Comparison of ENCODE assay signal across 9 cellular contexts in genomic region chr1:10530756-10531155, GRCh38. TPM values are rescaled to one million over a fixed set of nuclear protein-coding genes. Genes with fewer than 3 reads are reported as not detected.
DNase-seq lines count a peak whose midpoint lies in the region; ATAC-seq and TF ChIP-seq lines count a peak whose summit lies in the region.
"Had no signal": no experiment of that assay in that cellular context is flagged by ENCODE, and none has a peak within 500 bp of the region (broad histone marks: within the 10 kb centered on the region; RNA-seq: fewer than 3 reads in every experiment).

No MANE protein-coding gene starts in this region.

- H3K27me3 ChIP-seq in A673 (replicated peaks; ENCODE audit: insufficient read depth, low read depth, low read length, poor library complexity) (no peaks in the 10 kb centered on the region), Panc1 (ENCODE audit: control insufficient read depth, insufficient read depth, low read length) (no peaks in the 10 kb centered on the region), endodermal cell (ENCODE audit: control insufficient read depth, insufficient read depth, low read length, poor library complexity, severe bottlenecking) (no peaks in the 10 kb centered on the region), suprapubic skin (no peaks in the 10 kb centered on the region)

- peak overlapping the region; percentile 25 for H3K27ac Mint-ChIP-seq in endodermal cell

- H3K9me3 Mint-ChIP-seq in endodermal cell, result no peaks in the 10 kb centered on the region

- in situ Hi-C loops in Panc1 (cut with HindIII; ENCODE audit: low pct_unique_long_range_greater_than_20kb, low sequenced_read_pairs), result no loop called here

- peaks cover 37% of the 10 kb centered on the region for H3K4me1 ChIP-seq in A673 (ENCODE audit: insufficient read depth, low read length, poor library complexity, severe bottlenecking)
- peaks cover 54% of the 10 kb centered on the region for H3K4me1 ChIP-seq in Panc1 (ENCODE audit: control insufficient read depth, insufficient read depth, low read length)
- peaks cover 19% of the 10 kb centered on the region for H3K4me1 ChIP-seq in endodermal cell (ENCODE audit: control insufficient read depth, insufficient read depth, low read length)
- peaks cover 26% of the 10 kb centered on the region for H3K4me1 ChIP-seq in suprapubic skin

- peak overlapping the region; percentile 14 for H3K4me3 Mint-ChIP-seq in endodermal cell

- BruUV-seq in A673 (replicated peaks; lab: Mats Ljungman, UMichigan) (no TSS peak), Panc1 (replicated peaks; lab: Mats Ljungman, UMichigan) (no TSS peak)

- WGBS in endodermal cell (ENCODE audit: insufficient coverage in 1 of 2, insufficient read length in 1 of 2), 2 experiments, result 40 to 52% methylated on average over 4 to 7 of the region's 7 CpGs
- 86% methylated on average over 7 of the region's 7 CpGs for WGBS in suprapubic skin

- CTCF ChIA-PET in A673 (lab: Charles Lee) (no interaction called here), Panc1 (lab: Charles Lee) (no interaction called here)

- DNase-seq in A673 (ENCODE audit: low spot score) (no peak), Panc1 (ENCODE audit: low read depth, low spot score) (no peak), endodermal cell (no peak), myocyte (ENCODE audit: low read depth) (peak; percentile 57), middle frontal gyrus (ENCODE audit: extremely low spot score, low spot score) (no peak), suprapubic skin (ENCODE audit: low spot score in 2 of 2) (no peak), NCI-H187 treated with DMSO at 0.1 percent for 48 hours (lab: John Stamatoyannopoulos, UW) (no peak)
- no peak for DNase-seq in activated effector memory CD4-positive, alpha-beta T cell treated with Interleukin-2 at 50 U/mL for 16 hours
- DNase-seq: NCI-H2081 treated with DMSO at 0.1 percent for 48 hours had no signal

- no peak for TF ChIP-seq EP300 in suprapubic skin (IDR thresholded peaks at IDR 0.05)

- H3K36me3 Mint-ChIP-seq in endodermal cell (ENCODE audit: low read depth), result no peaks in the 10 kb centered on the region

- ATAC-seq in Panc1, result no peak

- peak overlapping the region; percentile 11 for H3K27ac ChIP-seq in A673 (ENCODE audit: low read depth, low read length, poor library complexity, severe bottlenecking)
- peak overlapping the region; percentile 92 for H3K27ac ChIP-seq in Panc1 (ENCODE audit: low read length)
- H3K27ac ChIP-seq in endodermal cell (ENCODE audit: low read depth, low read length), result no peak overlapping the region
- H3K27ac ChIP-seq in suprapubic skin, result no peak overlapping the region

- TF ChIP-seq CTCF in A673 (conservative IDR thresholded peaks at IDR 0.05; ENCODE audit: low read depth, low read length), result no peak
- no peak for TF ChIP-seq CTCF in Panc1 (IDR thresholded peaks at IDR 0.05)
- TF ChIP-seq CTCF in endodermal cell (conservative IDR thresholded peaks at IDR 0.05), result no peak
- no peak for TF ChIP-seq CTCF in suprapubic skin (IDR thresholded peaks at IDR 0.05)

- H3K36me3 ChIP-seq in A673 (ENCODE audit: insufficient read depth, low read length, poor library complexity, severe bottlenecking) (no peaks in the 10 kb centered on the region), Panc1 (ENCODE audit: control insufficient read depth, insufficient read depth, low read length) (no peaks in the 10 kb centered on the region), endodermal cell (ENCODE audit: control insufficient read depth, insufficient read depth, low read length) (no peaks in the 10 kb centered on the region), suprapubic skin (no peaks in the 10 kb centered on the region)

- peaks cover 44% of the 10 kb centered on the region for H3K4me1 Mint-ChIP-seq in endodermal cell

- H3K27me3 Mint-ChIP-seq in endodermal cell (ENCODE audit: insufficient read depth), result no peaks in the 10 kb centered on the region

- peak overlapping the region; percentile 3 for H3K9ac ChIP-seq in endodermal cell (ENCODE audit: extremely low read depth, low read length, poor library complexity, severe bottlenecking)

- POLR2A ChIA-PET in A673 (lab: Charles Lee; ENCODE audit: low non-redundant PET), result no interaction called here
- POLR2A ChIA-PET in Panc1 (lab: Charles Lee), result no interaction called here

- H3K4me3 ChIP-seq in A673 (ENCODE audit: low read depth, low read length, poor library complexity, severe bottlenecking), result no peak overlapping the region
- H3K4me3 ChIP-seq in Panc1 (ENCODE audit: low read depth in 2 of 2, low read length in 2 of 2), result no peak overlapping the region
- H3K4me3 ChIP-seq in endodermal cell (ENCODE audit: low read length), result peak overlapping the region; percentile 12
- H3K4me3 ChIP-seq in suprapubic skin, result no peak overlapping the region

- H3K9me3 ChIP-seq in A673 (ENCODE audit: low read depth, low read length, poor library complexity, severe bottlenecking), result no peaks in the 10 kb centered on the region
- H3K9me3 ChIP-seq in Panc1 (ENCODE audit: control insufficient read depth, insufficient read depth, low read depth, low read length), result no peaks in the 10 kb centered on the region
- H3K9me3 ChIP-seq in endodermal cell (ENCODE audit: control insufficient read depth, low read length), result no peaks in the 10 kb centered on the region
- no peaks in the 10 kb centered on the region for H3K9me3 ChIP-seq in suprapubic skin

- intact Hi-C loops in A673 (cut with micrococcal nuclease; ENCODE audit: unreplicated experiment), result no loop called here
- intact Hi-C loops in Panc1 (cut with micrococcal nuclease; ENCODE audit: unreplicated experiment), result no loop called here

- TF ChIP-seq POLR2A in suprapubic skin (IDR thresholded peaks at IDR 0.05), result no peak

RNA-seq across cellular contexts. Expression of gene PEX14, which starts 56.0 kb away (rescaled TPM):
- 26.8 and 29.3 TPM in 2 replicates for total RNA-seq in A673 (2021)
- 36.0 TPM for total RNA-seq in Panc1 (2021; ENCODE audit: unreplicated experiment)
- polyA plus RNA-seq in Panc1 (2012; ENCODE audit: insufficient read length), result 47.5 TPM
- total RNA-seq in endodermal cell, result 10 to 100 TPM; 24.3 to 26.0 TPM
- 22.3 TPM for polyA plus RNA-seq in endodermal cell (2013, experiment 1 of 2)
- 22.3 TPM for polyA plus RNA-seq in endodermal cell (2013, experiment 2 of 2)
- 11.5 and 15.0 TPM in 2 replicates for total RNA-seq in myocyte
- 20.9 TPM for polyA plus RNA-seq in myocyte (2012)
- total RNA-seq in suprapubic skin, result 10 to 100 TPM; 14.6 to 19.0 (median 17.6) TPM

RNA-seq across cellular contexts. Expression of gene DFFA, which starts 58.4 kb away (rescaled TPM):
- total RNA-seq in A673 (2021) (49.1 and 49.7 TPM in 2 replicates), Panc1 (2021; ENCODE audit: unreplicated experiment) (68.1 TPM), endodermal cell (100 to 1,000 TPM; 100 to 105 TPM), myocyte (17.2 and 27.1 TPM in 2 replicates), suprapubic skin (10 to 100 TPM; 16.4 to 21.3 (median 20.2) TPM)
- polyA plus RNA-seq in Panc1 (2012; ENCODE audit: insufficient read length), result 53.3 TPM
- polyA plus RNA-seq in endodermal cell (2013, experiment 1 of 2), result 32.1 TPM
- 29.5 TPM for polyA plus RNA-seq in endodermal cell (2013, experiment 2 of 2)
- polyA plus RNA-seq in myocyte (2012), result 27.3 TPM

Comparison
In these comparisons a context has a peak if more than half of its experiments do, and no peak if none do; other contexts are left out.
1. H3K27ac ChIP-seq: peak in A673 (single experiment) and Panc1 (single experiment); none in endodermal cell (single experiment) and suprapubic skin (single experiment).